Comparison of ENCODE assay signal across 33 cellular contexts in the genomic region with DNA sequence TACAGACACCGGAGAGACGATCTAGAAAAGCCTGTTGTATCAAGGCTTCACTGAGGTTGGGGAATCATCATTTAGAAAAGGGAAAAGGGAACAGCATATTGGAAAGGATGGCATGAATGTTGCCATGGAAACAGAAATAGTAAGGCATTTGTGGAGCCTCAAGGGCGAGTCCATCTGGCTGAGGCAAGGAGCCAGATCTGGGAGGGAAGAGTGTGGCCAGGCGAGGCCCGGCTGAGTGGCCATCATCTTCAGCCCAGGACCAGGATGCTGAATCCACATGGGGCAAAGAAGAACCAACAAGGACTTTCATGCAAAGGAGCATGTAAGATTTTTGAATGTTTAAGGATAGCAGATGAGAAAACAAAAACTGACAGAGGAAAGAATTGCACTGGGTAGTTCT.
DNase-seq lines count a peak whose midpoint lies in the region; ATAC-seq, FAIRE-seq and TF ChIP-seq lines count a peak whose summit lies in the region.
"Had no signal": no experiment of that assay in that cellular context is flagged by ENCODE, and none has a peak within 500 bp of the region (broad histone marks: within the 10 kb centered on the region; RNA-seq: fewer than 3 reads in every experiment).

No MANE protein-coding gene starts in this region.

- H3K4me1 Mint-ChIP-seq in activated T-cell treated with anti-CD3 and anti-CD28 coated beads, Interleukin-2, amount 50 U/mL, for 24 hours (ENCODE audit: low read depth), result peaks cover 8% of the 10 kb centered on the region
- H3K4me1 Mint-ChIP-seq: activated naive CD8-positive, alpha-beta T cell treated with anti-CD3 and anti-CD28 coated beads, Interleukin-2, amount 10 ng/mL, durations not matched to agents 7 days and 5 days had no signal

- no peak overlapping the region for H3K4me2 ChIP-seq in K562 (ENCODE audit: insufficient read depth, low read length)
- H3K4me2 ChIP-seq: hepatocyte, neural progenitor cell, smooth muscle cell had no signal

- no peak for TF ChIP-seq RAD21 in K562 (CRISPR knock-in tag; conservative IDR thresholded peaks at IDR 0.05 in 1 of 2, IDR thresholded peaks at IDR 0.05 in 1 of 2)

- FAIRE-seq in K562 (lab: Jason Lieb, UNC), result no peak
- FAIRE-seq: astrocyte, endothelial cell of umbilical vein, GM18507, H54, HTR-8/SVneo, RCC 7860 had no signal

- H3K9me1 ChIP-seq in K562 (ENCODE audit: control insufficient read depth, insufficient read depth, low read length), result no peaks in the 10 kb centered on the region

- TF ChIP-seq EP300 in K562 (IDR thresholded peaks at IDR 0.05; ENCODE audit: low read length), result no peak

- peaks cover 5% of the 10 kb centered on the region; the same call in 1 of the 3 replicates for H3K36me3 ChIP-seq in K562 (ENCODE audit: control insufficient read depth, insufficient read depth, low read length)
- H3K36me3 ChIP-seq: gastrocnemius medialis, neural progenitor cell, right atrium auricular region, SJCRH30 had no signal

- no peak overlapping the region for H3K9ac ChIP-seq in K562 (ENCODE audit: insufficient read depth in 1 of 2, low read depth in 2 of 2, low read length in 2 of 2)
- H3K9ac ChIP-seq: neural progenitor cell, parathyroid adenoma had no signal

- peaks cover 6% of the 10 kb centered on the region; the same call in 2 of the 3 replicates for H3K79me2 ChIP-seq in K562 (ENCODE audit: control insufficient read depth, insufficient read depth, low read length)
- H3K79me2 ChIP-seq: hepatocyte, parathyroid adenoma had no signal

- TF ChIP-seq POLR2A in K562 (conservative IDR thresholded peaks at IDR 0.05), result no peak

- no peaks in the 10 kb centered on the region for H3K4me1 ChIP-seq in K562 (replicated peaks in 1 of 2; ENCODE audit: control insufficient read depth in 2 of 2, insufficient read depth in 2 of 2, low read length in 2 of 2)
- H3K4me1 ChIP-seq: parathyroid adenoma had no signal

- peaks cover 6% of the 10 kb centered on the region for H3K36me3 Mint-ChIP-seq in activated T-cell treated with anti-CD3 and anti-CD28 coated beads, Interleukin-2, amount 50 U/mL, for 24 hours (ENCODE audit: low read depth)
- H3K36me3 Mint-ChIP-seq: neural progenitor cell had no signal

- in situ Hi-C loops in K562 (cut with MboI), result no loop called here

- no peaks in the 10 kb centered on the region for H3K27me3 Mint-ChIP-seq in activated T-cell treated with anti-CD3 and anti-CD28 coated beads, Interleukin-2, amount 50 U/mL, for 24 hours
- H3K27me3 Mint-ChIP-seq: activated CD4-positive, alpha-beta T cell treated with anti-CD3 and anti-CD28 coated beads, Interleukin-2, amount 10 ng/mL, durations not matched to agents 7 days and 5 days; activated naive CD8-positive, alpha-beta T cell treated with anti-CD3 and anti-CD28 coated beads, Interleukin-2, amount 10 ng/mL, durations not matched to agents 7 days and 5 days; B cell had no signal

- H3K4me3 Mint-ChIP-seq in activated T-cell treated with anti-CD3 and anti-CD28 coated beads, Interleukin-2, amount 50 U/mL, for 24 hours, result no peak overlapping the region
- H3K4me3 Mint-ChIP-seq: activated CD4-positive, alpha-beta T cell treated with anti-CD3 and anti-CD28 coated beads, Interleukin-2, amount 10 ng/mL, durations not matched to agents 7 days and 5 days; activated naive CD8-positive, alpha-beta T cell treated with anti-CD3 and anti-CD28 coated beads, Interleukin-2, amount 10 ng/mL, durations not matched to agents 7 days and 5 days; B cell; CD8-positive, alpha-beta T cell; neural progenitor cell had no signal

- intact Hi-C loops in K562 (cut with micrococcal nuclease), result no loop called here

- no peak overlapping the region for H3K27ac Mint-ChIP-seq in activated T-cell treated with anti-CD3 and anti-CD28 coated beads, Interleukin-2, amount 50 U/mL, for 24 hours
- H3K27ac Mint-ChIP-seq: activated CD4-positive, alpha-beta T cell treated with anti-CD3 and anti-CD28 coated beads, Interleukin-2, amount 10 ng/mL, durations not matched to agents 7 days and 5 days; activated naive CD8-positive, alpha-beta T cell treated with anti-CD3 and anti-CD28 coated beads, Interleukin-2, amount 10 ng/mL, durations not matched to agents 7 days and 5 days; B cell; CD8-positive, alpha-beta T cell; neural progenitor cell had no signal

- no peak overlapping the region for H3K27ac ChIP-seq in K562 (ENCODE audit: extremely low read depth, low read depth, low read length)
- H3K27ac ChIP-seq: gastrocnemius medialis, hepatocyte, neural progenitor cell, parathyroid adenoma, right atrium auricular region, SJCRH30 had no signal

- BruUV-seq in K562 (replicated peaks; lab: Mats Ljungman, UMichigan), result no TSS peak

- CTCF ChIA-PET in K562 (lab: Yijun Ruan, JAX; ENCODE audit: low intra/inter-chr PET ratio), result interaction anchor here (0.7 kb wide), 1 partner anchor 402 kb away, joined by 4 read pairs; no protein-coding TSS in a partner anchor

- WGBS in K562 (ENCODE audit: insufficient coverage, low coverage, missing lambda C conversion rate), result 44% methylated on average over 5 of the region's 5 CpGs

- no peaks in the 10 kb centered on the region for H3K9me3 ChIP-seq in K562 (replicated peaks; ENCODE audit: control insufficient read depth, insufficient read depth, low read depth, low read length)
- H3K9me3 ChIP-seq: gastrocnemius medialis, right atrium auricular region, SJCRH30 had no signal

- H4K20me1 ChIP-seq in K562 (replicated peaks; ENCODE audit: control insufficient read depth, insufficient read depth, low read length), result no peaks in the 10 kb centered on the region

- no peaks in the 10 kb centered on the region for H3K27me3 ChIP-seq in K562 (ENCODE audit: control insufficient read depth in 2 of 2, insufficient read depth in 2 of 2, low read length in 2 of 2)
- H3K27me3 ChIP-seq: gastrocnemius medialis, hepatocyte, neural progenitor cell, right atrium auricular region, SJCRH30 had no signal

- H2AFZ ChIP-seq in K562 (ENCODE audit: low read depth, low read length), result no peak overlapping the region
- H2AFZ ChIP-seq: hepatocyte, neural progenitor cell, parathyroid adenoma had no signal

- no peak for TF ChIP-seq CTCF in K562 (IDR thresholded peaks at IDR 0.05 in 2 of 3, conservative IDR thresholded peaks at IDR 0.05 in 1 of 3; ENCODE audit: insufficient read depth in 2 of 3, low read depth in 1 of 3, low read length in 3 of 3)

- no peaks in the 10 kb centered on the region for H3K9me3 Mint-ChIP-seq in activated T-cell treated with anti-CD3 and anti-CD28 coated beads, Interleukin-2, amount 50 U/mL, for 24 hours
- H3K9me3 Mint-ChIP-seq: activated CD4-positive, alpha-beta T cell treated with anti-CD3 and anti-CD28 coated beads, Interleukin-2, amount 10 ng/mL, durations not matched to agents 7 days and 5 days; activated naive CD8-positive, alpha-beta T cell treated with anti-CD3 and anti-CD28 coated beads, Interleukin-2, amount 10 ng/mL, durations not matched to agents 7 days and 5 days; CD8-positive, alpha-beta T cell; neural progenitor cell had no signal

- DNase-seq in NCI-H748 (lab: John Stamatoyannopoulos, UW; ENCODE audit: unreplicated experiment), result peak; percentile 28
- no peak for DNase-seq in NCI-H748 treated with DMSO at 0.1 percent for 48 hours (lab: John Stamatoyannopoulos, UW)
- DNase-seq in K562 (ENCODE audit: extremely low read depth in 1 of 4, low spot score in 3 of 4), result no peak
- DNase-seq in inferior parietal cortex (ENCODE audit: extremely low spot score), result peak; percentile 36
- DNase-seq in SIG-M5 (lab: John Stamatoyannopoulos, UW), result no peak
- no peak for DNase-seq in activated T-cell treated with anti-CD3 and anti-CD28 coated beads, Interleukin-2, amount 50 U/mL, for 24 hours
- DNase-seq in NCI-H1417 treated with DMSO at 0.1 percent for 48 hours (lab: John Stamatoyannopoulos, UW), result no peak
- DNase-seq: activated CD4-positive, alpha-beta T cell treated with anti-CD3 and anti-CD28 coated beads, Interleukin-2, amount 10 ng/mL, durations not matched to agents 7 days and 5 days; activated gamma-delta T cell; activated naive CD8-positive, alpha-beta T cell treated with anti-CD3 and anti-CD28 coated beads, Interleukin-2, amount 10 ng/mL, durations not matched to agents 7 days and 5 days; CD8-positive, alpha-beta T cell; gastrocnemius medialis; KBM-7; NCI-H1092 treated with DMSO at 0.1 percent for 48 hours; NCI-H187 treated with DMSO at 0.1 percent for 48 hours; NCI-H82; SJCRH30; stimulated activated naive CD4-positive, alpha-beta T cell treated with Interleukin-2 at 50 U/mL for 16 hours; SW 1271; T-helper 9 cell had no signal

- ATAC-seq in K562, result no peak
- ATAC-seq: CD8-positive, alpha-beta T cell; gastrocnemius medialis had no signal

- POLR2A ChIA-PET in K562 (lab: Yijun Ruan, JAX), result interaction anchor here (0.7 kb wide), 1 partner anchor 50 kb away, joined by 3 read pairs; no protein-coding TSS in a partner anchor

- no peak overlapping the region for H3K4me3 ChIP-seq in K562
- H3K4me3 ChIP-seq: gastrocnemius medialis, hepatocyte, lung, neural progenitor cell, right atrium auricular region, SJCRH30, smooth muscle cell had no signal

TF ChIP-seq in K562, 482 proteins besides CTCF, POLR2A, EP300 and RAD21:
- TF ChIP-seq COPS2 (conservative IDR thresholded peaks at IDR 0.05) (no peak), ZNF224 (CRISPR knock-in tag; IDR thresholded peaks at IDR 0.05) (no peak), RFX1 (IDR thresholded peaks at IDR 0.05) (peak; percentile 77), SPI1 (IDR thresholded peaks at IDR 0.05; ENCODE audit: borderline replicate concordance, low read depth, low read length) (no peak)
- TF ChIP-seq, protein P1, sequence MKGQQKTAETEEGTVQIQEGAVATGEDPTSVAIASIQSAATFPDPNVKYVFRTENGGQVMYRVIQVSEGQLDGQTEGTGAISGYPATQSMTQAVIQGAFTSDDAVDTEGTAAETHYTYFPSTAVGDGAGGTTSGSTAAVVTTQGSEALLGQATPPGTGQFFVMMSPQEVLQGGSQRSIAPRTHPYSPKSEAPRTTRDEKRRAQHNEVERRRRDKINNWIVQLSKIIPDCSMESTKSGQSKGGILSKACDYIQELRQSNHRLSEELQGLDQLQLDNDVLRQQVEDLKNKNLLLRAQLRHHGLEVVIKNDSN (CRISPR knock-in tag; IDR thresholded peaks at IDR 0.05), result no peak

Comparison
In these comparisons a context has a peak if more than half of its experiments do, and no peak if none do; other contexts are left out.
1. DNase-seq: peak in NCI-H748 (single experiment) and inferior parietal cortex (single experiment); none in NCI-H748 treated with DMSO at 0.1 percent for 48 hours (single experiment), K562 (0 of 4), SIG-M5 (single experiment), activated T-cell treated with anti-CD3 and anti-CD28 coated beads, Interleukin-2, amount 50 U/mL, for 24 hours (single experiment) and NCI-H1417 treated with DMSO at 0.1 percent for 48 hours (single experiment).